Comparison of ENCODE assay signal across 20 cellular contexts in genomic region chr7:101736077-101736476, GRCh38.
DNase-seq lines count a peak whose midpoint lies in the region; ATAC-seq and TF ChIP-seq lines count a peak whose summit lies in the region.
"Had no signal": no experiment of that assay in that cellular context is flagged by ENCODE, and none has a peak within 500 bp of the region (broad histone marks: within the 10 kb centered on the region; RNA-seq: fewer than 3 reads in every experiment).

No MANE protein-coding gene starts in this region.

- intact Hi-C loops in activated CD4-positive, alpha-beta T cell treated with anti-CD3 and anti-CD28 coated beads for 36 hours (cut with DNase I, micrococcal nuclease), result no loop called here

- POLR2A ChIA-PET in activated CD4-positive, alpha-beta T cell treated with anti-CD3 and anti-CD28 coated beads for 36 hours (lab: Charles Lee), result interaction anchor here (0.6 kb wide), 1 partner anchor 271 kb away, joined by 4 read pairs; no protein-coding TSS in a partner anchor

- no peak overlapping the region for H3K4me3 Mint-ChIP-seq in activated CD4-positive, alpha-beta T cell treated with anti-CD3 and anti-CD28 coated beads for 36 hours
- H3K4me3 Mint-ChIP-seq in HFFc6, result no peak overlapping the region
- H3K4me3 Mint-ChIP-seq: activated CD4-positive, alpha-beta memory T cell treated with anti-CD3 and anti-CD28 coated beads, Interleukin-2, amount 10 ng/mL, durations not matched to agents 7 days and 5 days; activated T-cell treated with anti-CD3 and anti-CD28 coated beads, Interleukin-2, amount 50 U/mL, for 24 hours; stimulated activated naive B cell treated with anti-CD40 and anti-IgM and Interleukin-4, amounts not matched to agents 10 μg/mL and 1 μg/mL and 100 μg/mL, for 72 hours had no signal

- no peak for DNase-seq in activated CD4-positive, alpha-beta T cell treated with anti-CD3 and anti-CD28 coated beads for 36 hours
- DNase-seq in activated CD4-positive, alpha-beta T cell treated with anti-CD3 and anti-CD28 coated beads for 4 hours, result no peak
- DNase-seq in M059J (ENCODE audit: low read depth) (peak; percentile 33), germinal center (ENCODE audit: low spot score) (peak; percentile 33), HFFc6 (no peak)
- DNase-seq: activated CD4-positive, alpha-beta memory T cell treated with anti-CD3 and anti-CD28 coated beads, Interleukin-2, amount 10 ng/mL, durations not matched to agents 7 days and 5 days; activated naive CD4-positive, alpha-beta T cell treated with Interleukin-2 at 50 U/mL for 16 hours; activated T-cell treated with anti-CD3 and anti-CD28 coated beads, Interleukin-2, amount 50 U/mL, for 24 hours; foreskin keratinocyte; mammary epithelial cell; NCI-H1092 treated with DMSO at 0.1 percent for 48 hours; NCI-H2029; NCI-H446; Right ventricle myocardium superior; stimulated activated CD4-positive, alpha-beta T cell treated with anti-CD3 and anti-CD28 coated beads, Interleukin-2, amount 100 ng/mL, for 24 hours; stimulated activated naive B cell treated with anti-CD40 and anti-IgM and Interleukin-4, amounts not matched to agents 10 μg/mL and 1 μg/mL and 100 μg/mL, for 72 hours; T-helper 1 cell had no signal

- H3K27ac Mint-ChIP-seq in activated CD4-positive, alpha-beta T cell treated with anti-CD3 and anti-CD28 coated beads for 36 hours, result no peak overlapping the region
- no peak overlapping the region for H3K27ac Mint-ChIP-seq in HFFc6
- H3K27ac Mint-ChIP-seq: activated CD4-positive, alpha-beta memory T cell treated with anti-CD3 and anti-CD28 coated beads, Interleukin-2, amount 10 ng/mL, durations not matched to agents 7 days and 5 days; activated T-cell treated with anti-CD3 and anti-CD28 coated beads, Interleukin-2, amount 50 U/mL, for 24 hours; stimulated activated naive B cell treated with anti-CD40 and anti-IgM and Interleukin-4, amounts not matched to agents 10 μg/mL and 1 μg/mL and 100 μg/mL, for 72 hours had no signal

- peak; percentile 44 for ATAC-seq in activated CD4-positive, alpha-beta T cell treated with anti-CD3 and anti-CD28 coated beads for 36 hours
- ATAC-seq in SK-N-SH treated with all-trans-retinoic acid at 6 μM for 48 hours (peak; percentile 15; the same call in 1 of the 3 replicates), GM18520 (IDR thresholded peaks at IDR 0.05; ENCODE audit: unreplicated experiment) (no peak), HG02973 (IDR thresholded peaks at IDR 0.05; ENCODE audit: unreplicated experiment) (no peak)
- ATAC-seq: foreskin keratinocyte; stimulated activated naive B cell treated with anti-CD40 and anti-IgM and Interleukin-4, amounts not matched to agents 10 μg/mL and 1 μg/mL and 100 μg/mL, for 72 hours had no signal

- TF ChIP-seq CTCF in HFFc6 (IDR thresholded peaks at IDR 0.05), result no peak

- H3K9me3 Mint-ChIP-seq in activated CD4-positive, alpha-beta T cell treated with anti-CD3 and anti-CD28 coated beads for 36 hours (ENCODE audit: low read depth), result no peaks in the 10 kb centered on the region
- H3K9me3 Mint-ChIP-seq in HFFc6, result no peaks in the 10 kb centered on the region
- H3K9me3 Mint-ChIP-seq: activated CD4-positive, alpha-beta memory T cell treated with anti-CD3 and anti-CD28 coated beads, Interleukin-2, amount 10 ng/mL, durations not matched to agents 7 days and 5 days; activated T-cell treated with anti-CD3 and anti-CD28 coated beads, Interleukin-2, amount 50 U/mL, for 24 hours; stimulated activated naive B cell treated with anti-CD40 and anti-IgM and Interleukin-4, amounts not matched to agents 10 μg/mL and 1 μg/mL and 100 μg/mL, for 72 hours had no signal

- CTCF ChIA-PET in activated CD4-positive, alpha-beta T cell treated with anti-CD3 and anti-CD28 coated beads for 36 hours (lab: Charles Lee), result interaction anchor here (0.5 kb wide), 1 partner anchor 43 kb away, joined by 4 read pairs; no protein-coding TSS in a partner anchor

- peaks cover under 1% of the 10 kb centered on the region for H3K27me3 Mint-ChIP-seq in activated CD4-positive, alpha-beta T cell treated with anti-CD3 and anti-CD28 coated beads for 36 hours
- H3K27me3 Mint-ChIP-seq in HFFc6 (ENCODE audit: insufficient read depth), result peaks cover 20% of the 10 kb centered on the region
- H3K27me3 Mint-ChIP-seq: activated CD4-positive, alpha-beta memory T cell treated with anti-CD3 and anti-CD28 coated beads, Interleukin-2, amount 10 ng/mL, durations not matched to agents 7 days and 5 days; activated T-cell treated with anti-CD3 and anti-CD28 coated beads, Interleukin-2, amount 50 U/mL, for 24 hours had no signal

- peaks cover 4% of the 10 kb centered on the region for H3K4me1 Mint-ChIP-seq in activated CD4-positive, alpha-beta T cell treated with anti-CD3 and anti-CD28 coated beads for 36 hours
- H3K4me1 Mint-ChIP-seq in HFFc6 (ENCODE audit: low read depth), result peaks cover 6% of the 10 kb centered on the region

- H3K36me3 Mint-ChIP-seq in activated CD4-positive, alpha-beta T cell treated with anti-CD3 and anti-CD28 coated beads for 36 hours (ENCODE audit: low read depth), result no peaks in the 10 kb centered on the region
- no peaks in the 10 kb centered on the region; the same call in 1 of the 2 replicates for H3K36me3 Mint-ChIP-seq in HFFc6 (ENCODE audit: low read depth)
- H3K36me3 Mint-ChIP-seq: stimulated activated naive B cell treated with anti-CD40 and anti-IgM and Interleukin-4, amounts not matched to agents 10 μg/mL and 1 μg/mL and 100 μg/mL, for 72 hours had no signal

TF ChIP-seq in SK-N-SH treated with all-trans-retinoic acid at 6 μM for 48 hours, 23 proteins besides CTCF, POLR2A, EP300 and RAD21:
- TF ChIP-seq ZC3H10 (CRISPR knock-in tag; IDR thresholded peaks at IDR 0.05) (no peak), CSRNP3 (CRISPR knock-in tag; IDR thresholded peaks at IDR 0.05) (no peak), SNAI2 (CRISPR knock-in tag; IDR thresholded peaks at IDR 0.05) (no peak), ESRRG (CRISPR knock-in tag; IDR thresholded peaks at IDR 0.05) (no peak), ZFP3 (CRISPR knock-in tag; IDR thresholded peaks at IDR 0.05) (no peak), GLIS3 (CRISPR knock-in tag; IDR thresholded peaks at IDR 0.05) (no peak), RARB (CRISPR knock-in tag; IDR thresholded peaks at IDR 0.05) (no peak), OSR1 (CRISPR knock-in tag; IDR thresholded peaks at IDR 0.05) (no peak), CSDC2 (CRISPR knock-in tag; IDR thresholded peaks at IDR 0.05) (no peak), POU6F1 (CRISPR knock-in tag; IDR thresholded peaks at IDR 0.05; ENCODE audit: borderline replicate concordance, low read depth) (no peak)

Comparison
In these comparisons a context has a peak if more than half of its experiments do, and no peak if none do; other contexts are left out.
1. ATAC-seq: peak in activated CD4-positive, alpha-beta T cell treated with anti-CD3 and anti-CD28 coated beads for 36 hours (single experiment) and SK-N-SH treated with all-trans-retinoic acid at 6 μM for 48 hours (single experiment); none in GM18520 (single experiment) and HG02973 (single experiment).
2. DNase-seq: peak in M059J (single experiment) and germinal center (single experiment); none in activated CD4-positive, alpha-beta T cell treated with anti-CD3 and anti-CD28 coated beads for 36 hours (single experiment), activated CD4-positive, alpha-beta T cell treated with anti-CD3 and anti-CD28 coated beads for 4 hours (0 of 2) and HFFc6 (single experiment).